In genomic region chr6:150969901-150970300, GRCh38 we compare ENCODE assay signal across 17 cellular contexts.
DNase-seq lines count a peak whose midpoint lies in the region; ATAC-seq, FAIRE-seq and TF ChIP-seq lines count a peak whose summit lies in the region.
"Had no signal": no experiment of that assay in that cellular context is flagged by ENCODE, and none has a peak within 500 bp of the region (broad histone marks: within the 10 kb centered on the region; RNA-seq: fewer than 3 reads in every experiment).

No MANE protein-coding gene starts in this region.

- H3K9me3 ChIP-seq in HepG2 (ENCODE audit: low read length) (no peaks in the 10 kb centered on the region), right lobe of liver (no peaks in the 10 kb centered on the region)
- H3K9me3 ChIP-seq: HAP-1 had no signal

- peaks cover 59% of the 10 kb centered on the region for H3K36me3 Mint-ChIP-seq in activated CD4-positive, alpha-beta memory T cell treated with anti-CD3 and anti-CD28 coated beads for 36 hours

- H3K27ac Mint-ChIP-seq in activated CD4-positive, alpha-beta memory T cell treated with anti-CD3 and anti-CD28 coated beads for 36 hours = no peak overlapping the region

- no peak overlapping the region for H3K9ac ChIP-seq in HepG2 (ENCODE audit: insufficient read depth, low read depth, low read length)

- ATAC-seq in HepG2 = no peak
- ATAC-seq in right lobe of liver = no peak
- ATAC-seq in esophagus mucosa = peak; percentile 64
- no peak for ATAC-seq in GM21423 (IDR thresholded peaks at IDR 0.05; ENCODE audit: unreplicated experiment)
- ATAC-seq: GM12878 had no signal

- DNase-seq in HepG2 (ENCODE audit: low spot score) = no peak
- DNase-seq in right lobe of liver = no peak
- DNase-seq in HTR-8/SVneo (ENCODE audit: insufficient read length, low spot score) = no peak
- DNase-seq in activated CD4-positive, alpha-beta memory T cell treated with anti-CD3 and anti-CD28 coated beads for 36 hours = no peak
- DNase-seq: C1 segment of cervical spinal cord; CD4-positive, alpha-beta memory T cell; COR-L47; DMS153; DND-41; GOT3 had no signal

- TF ChIP-seq EP300 in HepG2 (IDR thresholded peaks at IDR 0.05; ENCODE audit: low read depth in 2 of 2, low read length in 2 of 2) (no peak), HepG2 (CRISPR knock-in tag; IDR thresholded peaks at IDR 0.05; ENCODE audit: borderline replicate concordance) (no peak)

- no peak overlapping the region for H3K27ac ChIP-seq in HepG2 (ENCODE audit: extremely low read length, insufficient read depth, low read length)
- H3K27ac ChIP-seq in right lobe of liver = no peak overlapping the region

- no TSS peak for BruUV-seq in HepG2 (replicated peaks; lab: Mats Ljungman, UMichigan)

- H3K9me3 Mint-ChIP-seq in activated CD4-positive, alpha-beta memory T cell treated with anti-CD3 and anti-CD28 coated beads for 36 hours = no peaks in the 10 kb centered on the region

- no peaks in the 10 kb centered on the region for H3K79me2 ChIP-seq in HepG2 (ENCODE audit: insufficient read depth, low read length)

- H3K36me3 ChIP-seq in HepG2 (replicated peaks in 1 of 2; ENCODE audit: control insufficient read depth in 1 of 2, insufficient read depth in 2 of 2, low read length in 2 of 2) (peaks cover 14 to 54% of the 10 kb centered on the region in 2 experiments), right lobe of liver (peaks cover 0 to 4% (median 0%) of the 10 kb centered on the region in 4 donors)

- TF ChIP-seq RAD21 in HepG2 (CRISPR knock-in tag; IDR thresholded peaks at IDR 0.05) = no peak

- no peak for TF ChIP-seq CTCF in HepG2 (CRISPR knock-in tag; IDR thresholded peaks at IDR 0.05)
- no peak for TF ChIP-seq CTCF in right lobe of liver (IDR thresholded peaks at IDR 0.05)

- H3K4me3 Mint-ChIP-seq in activated CD4-positive, alpha-beta memory T cell treated with anti-CD3 and anti-CD28 coated beads for 36 hours = no peak overlapping the region
- H3K4me3 Mint-ChIP-seq: CD4-positive, alpha-beta memory T cell had no signal

- H3K27me3 ChIP-seq in HepG2 (ENCODE audit: control insufficient read depth in 1 of 2, insufficient read depth in 2 of 2, low read length in 2 of 2) (no peaks in the 10 kb centered on the region), right lobe of liver (no peaks in the 10 kb centered on the region)

- H4K20me1 ChIP-seq in HepG2 (ENCODE audit: insufficient read depth, low read length) = no peaks in the 10 kb centered on the region

- H3K4me3 ChIP-seq in HepG2 (replicated peaks in 1 of 3; ENCODE audit: insufficient read depth in 1 of 3, low read depth in 2 of 3, low read length in 3 of 3) (no peak overlapping the region), right lobe of liver (no peak overlapping the region)
- H3K4me3 ChIP-seq: GM12878, HAP-1 had no signal

- POLR2A ChIA-PET in HepG2 (lab: Yijun Ruan, JAX) = no interaction called here
- POLR2A ChIA-PET in activated CD4-positive, alpha-beta memory T cell treated with anti-CD3 and anti-CD28 coated beads for 36 hours (lab: Charles Lee) = no interaction called here

- over 99% methylated on average over 4 of the region's 4 CpGs for WGBS in HepG2 (ENCODE audit: low lambda C conversion rate)
- WGBS in right lobe of liver (ENCODE audit: insufficient coverage, low coverage, low lambda C conversion rate, missing lambda C conversion rate) = 95% methylated on average over 2 of the region's 4 CpGs

- H3K4me1 Mint-ChIP-seq in activated CD4-positive, alpha-beta memory T cell treated with anti-CD3 and anti-CD28 coated beads for 36 hours (ENCODE audit: low read depth) = no peaks in the 10 kb centered on the region
- H3K4me1 Mint-ChIP-seq: CD4-positive, alpha-beta memory T cell had no signal

- TF ChIP-seq POLR2A in HepG2 (IDR thresholded peaks at IDR 0.05; ENCODE audit: insufficient read depth in 1 of 2, low read depth in 2 of 2, low read length in 2 of 2) (no peak), right lobe of liver (IDR thresholded peaks at IDR 0.05) (no peak)

- H2AFZ ChIP-seq in HepG2 (ENCODE audit: low read length) = no peak overlapping the region

- H3K4me2 ChIP-seq in HepG2 (ENCODE audit: low read depth, low read length) = no peak overlapping the region

- FAIRE-seq in HepG2 (lab: Jason Lieb, UNC) = no peak
- peak; percentile 38 for FAIRE-seq in HTR-8/SVneo (lab: Jason Lieb, UNC)
- FAIRE-seq: G401.6, GM12878, GM19239, H54 had no signal

- CTCF ChIA-PET in HepG2 (lab: Yijun Ruan, JAX; ENCODE audit: low intra/inter-chr PET ratio, low total read pairs) = no interaction called here
- CTCF ChIA-PET in activated CD4-positive, alpha-beta memory T cell treated with anti-CD3 and anti-CD28 coated beads for 36 hours (lab: Charles Lee) = no interaction called here

- H3K4me1 ChIP-seq in HepG2 (ENCODE audit: insufficient read depth, low read length) = no peaks in the 10 kb centered on the region
- no peaks in the 10 kb centered on the region for H3K4me1 ChIP-seq in right lobe of liver
- H3K4me1 ChIP-seq: HAP-1 had no signal

- no peaks in the 10 kb centered on the region for H3K27me3 Mint-ChIP-seq in activated CD4-positive, alpha-beta memory T cell treated with anti-CD3 and anti-CD28 coated beads for 36 hours
- H3K27me3 Mint-ChIP-seq: CD4-positive, alpha-beta memory T cell had no signal

- in situ Hi-C loops in HepG2 (cut with HindIII; ENCODE audit: extremely low pct_ligation_motif_present, low pct_unique_long_range_greater_than_20kb) = no loop called here

- intact Hi-C loops in HepG2 (cut with micrococcal nuclease; ENCODE audit: unreplicated experiment) (no loop called here), right lobe of liver (cut with DNase I) (no loop called here)
- intact Hi-C loops in activated CD4-positive, alpha-beta memory T cell treated with anti-CD3 and anti-CD28 coated beads for 36 hours (cut with micrococcal nuclease) = no loop called here

TF ChIP-seq in HepG2, 621 proteins besides CTCF, POLR2A, EP300 and RAD21:
- TF ChIP-seq DRAP1 (CRISPR knock-in tag; IDR thresholded peaks at IDR 0.05) (no peak), FOXM1 (CRISPR knock-in tag; IDR thresholded peaks at IDR 0.05) (no peak), ZNF878 (CRISPR knock-in tag; IDR thresholded peaks at IDR 0.05) (0 out of 2 replicates have a peak, but pooled peaks have one; percentile 32)
TF ChIP-seq in HepG2: peak in this region for 1.
